In genomic region chr5:652023-652515, GRCh38 we compare ENCODE assay signal across 1 cellular context.
TF ChIP-seq lines count a peak whose summit lies in the region.

No MANE protein-coding gene starts in this region.

TF ChIP-seq in HepG2, 621 proteins besides CTCF, POLR2A, EP300 and RAD21:
- TF ChIP-seq ZNF383 (CRISPR knock-in tag; IDR thresholded peaks at IDR 0.05; ENCODE audit: borderline replicate concordance) (no peak), FOXM1 (CRISPR knock-in tag; IDR thresholded peaks at IDR 0.05) (no peak)
